Comparison of ENCODE assay signal across 8 cellular contexts in genomic region chr7:134996097-134996550, GRCh38. TPM values are rescaled to one million over a fixed set of nuclear protein-coding genes. Genes with fewer than 3 reads are reported as not detected.
DNase-seq lines count a peak whose midpoint lies in the region; ATAC-seq and TF ChIP-seq lines count a peak whose summit lies in the region.
"Had no signal": no experiment of that assay in that cellular context is flagged by ENCODE, and none has a peak within 500 bp of the region (broad histone marks: within the 10 kb centered on the region; RNA-seq: fewer than 3 reads in every experiment).

No MANE protein-coding gene starts in this region.

- no peaks in the 10 kb centered on the region for H3K27me3 Mint-ChIP-seq in stimulated activated naive B cell treated with anti-CD40 and anti-IgM and Interleukin-4, amounts not matched to agents 10 μg/mL and 1 μg/mL and 100 μg/mL, for 72 hours
- H3K27me3 Mint-ChIP-seq in HFFc6 (ENCODE audit: insufficient read depth): peaks cover 8% of the 10 kb centered on the region

- H3K36me3 Mint-ChIP-seq in activated naive CD4-positive, alpha-beta T cell treated with anti-CD3 and anti-CD28 coated beads, Interleukin-2, amount 50 U/mL, for 72 hours: peaks cover 0 to 38% of the 10 kb centered on the region in 2 donors
- peaks cover 26 to 52% of the 10 kb centered on the region in 2 donors for H3K36me3 Mint-ChIP-seq in stimulated activated naive B cell treated with anti-CD40 and anti-IgM and Interleukin-4, amounts not matched to agents 10 μg/mL and 1 μg/mL and 100 μg/mL, for 72 hours
- peaks cover 11% of the 10 kb centered on the region for H3K36me3 Mint-ChIP-seq in HFFc6 (ENCODE audit: low read depth)

- no peaks in the 10 kb centered on the region for H3K9me3 Mint-ChIP-seq in activated naive CD4-positive, alpha-beta T cell treated with anti-CD3 and anti-CD28 coated beads, Interleukin-2, amount 50 U/mL, for 72 hours
- no peaks in the 10 kb centered on the region for H3K9me3 Mint-ChIP-seq in stimulated activated naive B cell treated with anti-CD40 and anti-IgM and Interleukin-4, amounts not matched to agents 10 μg/mL and 1 μg/mL and 100 μg/mL, for 72 hours
- H3K9me3 Mint-ChIP-seq in HFFc6: no peaks in the 10 kb centered on the region

- TF ChIP-seq CTCF in HFFc6 (IDR thresholded peaks at IDR 0.05): no peak

- peaks cover 21 to 35% of the 10 kb centered on the region in 2 donors for H3K4me1 Mint-ChIP-seq in stimulated activated naive B cell treated with anti-CD40 and anti-IgM and Interleukin-4, amounts not matched to agents 10 μg/mL and 1 μg/mL and 100 μg/mL, for 72 hours
- H3K4me1 Mint-ChIP-seq in HFFc6 (ENCODE audit: low read depth): peaks cover 17% of the 10 kb centered on the region

- DNase-seq in activated naive CD4-positive, alpha-beta T cell treated with anti-CD3 and anti-CD28 coated beads, Interleukin-2, amount 50 U/mL, for 72 hours (ENCODE audit: low spot score in 2 of 2): no peak
- peak; percentile 6 for DNase-seq in stimulated activated naive B cell treated with anti-CD40 and anti-IgM and Interleukin-4, amounts not matched to agents 10 μg/mL and 1 μg/mL and 100 μg/mL, for 72 hours
- no peak for DNase-seq in NAMALWA (ENCODE audit: low spot score)
- DNase-seq in stimulated activated CD4-positive, alpha-beta T cell treated with anti-CD3 and anti-CD28 coated beads, Interleukin-4, amount 100 ng/mL, for 24 hours: no peak
- no peak for DNase-seq in HFFc6
- DNase-seq: hippocampal formation had no signal

- no peak overlapping the region for H3K4me3 Mint-ChIP-seq in stimulated activated naive B cell treated with anti-CD40 and anti-IgM and Interleukin-4, amounts not matched to agents 10 μg/mL and 1 μg/mL and 100 μg/mL, for 72 hours
- H3K4me3 Mint-ChIP-seq in HFFc6: no peak overlapping the region

- ATAC-seq in GM19043 (IDR thresholded peaks at IDR 0.05; ENCODE audit: low read depth, unreplicated experiment) (peak; percentile 55), HG02763 (IDR thresholded peaks at IDR 0.05; ENCODE audit: unreplicated experiment) (peak; percentile 44)
- no peak for ATAC-seq in activated naive CD4-positive, alpha-beta T cell treated with anti-CD3 and anti-CD28 coated beads, Interleukin-2, amount 50 U/mL, for 72 hours
- ATAC-seq in stimulated activated naive B cell treated with anti-CD40 and anti-IgM and Interleukin-4, amounts not matched to agents 10 μg/mL and 1 μg/mL and 100 μg/mL, for 72 hours (replicated peaks): peak in 1 of 2 donors; percentile 21

- H3K27ac Mint-ChIP-seq in activated naive CD4-positive, alpha-beta T cell treated with anti-CD3 and anti-CD28 coated beads, Interleukin-2, amount 50 U/mL, for 72 hours: peak overlapping the region; percentile 7 to 80
- peak overlapping the region; percentile 42 for H3K27ac Mint-ChIP-seq in stimulated activated naive B cell treated with anti-CD40 and anti-IgM and Interleukin-4, amounts not matched to agents 10 μg/mL and 1 μg/mL and 100 μg/mL, for 72 hours
- no peak overlapping the region for H3K27ac Mint-ChIP-seq in HFFc6

RNA-seq across cellular contexts. Expression of gene AGBL3, which starts 9.8 kb away (rescaled TPM):
- 1 to 10 TPM; 2.3 to 2.4 TPM for total RNA-seq in activated naive CD4-positive, alpha-beta T cell treated with anti-CD3 and anti-CD28 coated beads, Interleukin-2, amount 50 U/mL, for 72 hours
- under 1 TPM; 0.38 to 0.76 (median 0.68) TPM for total RNA-seq in HFFc6 (2021; fragmentation: NEBNext Ultra II Directional; extraction: Animal tissue kit (Norgen Biotek cat#: 25700))

Comparison
In these comparisons a context has a peak if more than half of its experiments do, and no peak if none do; other contexts are left out.
1. ATAC-seq: peak in GM19043 (single experiment) and HG02763 (single experiment); none in activated naive CD4-positive, alpha-beta T cell treated with anti-CD3 and anti-CD28 coated beads, Interleukin-2, amount 50 U/mL, for 72 hours (0 of 2).